ENCODE assay signal across 8 cellular contexts in genomic region chr6:3118353-3119039, GRCh38. TPM values are rescaled to one million over a fixed set of nuclear protein-coding genes. Genes with fewer than 3 reads are reported as not detected.
A peak's percentile ranks its signal among the peaks of the same experiment; 100 is the strongest.
DNase-seq lines count a peak whose midpoint lies in the region; ATAC-seq and TF ChIP-seq lines count a peak whose summit lies in the region.

Gene BPHL (plus strand): TSS chr6:3118711. CDS start chr6:3118741, 30 bp downstream.

- peak within 1 kb of the TSS; percentile 83 for H2AFZ ChIP-seq in SK-N-SH (ENCODE audit: low read depth)

- H3K27ac Mint-ChIP-seq in activated naive CD8-positive, alpha-beta T cell: peak within 1 kb of the TSS; percentile 88

- no peak for TF ChIP-seq EP300 in SK-N-SH (IDR thresholded peaks at IDR 0.05; ENCODE audit: borderline replicate concordance in 1 of 2, low read depth in 1 of 2, low read length in 1 of 2)

- H3K4me2 ChIP-seq in SK-N-SH: peak within 1 kb of the TSS; percentile 93

- H3K79me2 ChIP-seq in SK-N-SH (ENCODE audit: insufficient read depth): peaks cover 11% of the 10 kb centered on the region

- H4K20me1 ChIP-seq in SK-N-SH (ENCODE audit: insufficient read depth): no peaks in the 10 kb centered on the region

- no peak for TF ChIP-seq RAD21 in SK-N-SH (IDR thresholded peaks at IDR 0.05; ENCODE audit: low read length)

- H3K4me1 ChIP-seq in SK-N-SH (ENCODE audit: control insufficient read depth in 1 of 2, insufficient read depth in 2 of 2, low read depth in 1 of 2, low read length in 1 of 2): peaks cover 11 to 16% of the 10 kb centered on the region in 2 experiments; a peak in 2 of 4 replicates

- peaks cover 3 to 17% of the 10 kb centered on the region in 2 experiments for H3K36me3 ChIP-seq in SK-N-SH (replicated peaks in 1 of 2; ENCODE audit: control insufficient read depth in 1 of 2, insufficient read depth in 2 of 2, low read length in 1 of 2)

- H3K4me1 Mint-ChIP-seq in activated naive CD8-positive, alpha-beta T cell (ENCODE audit: low read depth): peaks cover 17% of the 10 kb centered on the region

- H3K9me2 ChIP-seq in SK-N-SH: no peaks in the 10 kb centered on the region

- no peaks in the 10 kb centered on the region for H3K9me3 Mint-ChIP-seq in activated naive CD8-positive, alpha-beta T cell (ENCODE audit: low read depth)

- H3K9ac ChIP-seq in SK-N-SH: peak within 1 kb of the TSS; percentile 90

- DNase-seq in GM10248 (ENCODE audit: extremely low spot score) (peak; percentile 100), NCI-H1092 (lab: John Stamatoyannopoulos, UW) (peak; percentile 61), SK-N-SH (peak; percentile 100), glomerular visceral epithelial cell (ENCODE audit: extremely low spot score) (peak; percentile 96), omental fat pad (ENCODE audit: low spot score) (peak; percentile 96)

- peak within 1 kb of the TSS; percentile 84 for H3K4me3 Mint-ChIP-seq in activated naive CD8-positive, alpha-beta T cell

- H3K27me3 Mint-ChIP-seq in activated naive CD8-positive, alpha-beta T cell: no peaks in the 10 kb centered on the region

- ATAC-seq in HG02610 (IDR thresholded peaks at IDR 0.05; ENCODE audit: unreplicated experiment) (peak; percentile 87), omental fat pad (ENCODE audit: low FRiP score) (peak; percentile 100)

- peak within 1 kb of the TSS; percentile 95 to 96 for H3K27ac ChIP-seq in SK-N-SH (ENCODE audit: low read depth in 2 of 2, low read length in 1 of 2)
- H3K27ac ChIP-seq in temporal lobe (ENCODE audit: low read depth, low read length): peak within 1 kb of the TSS; percentile 79

- WGBS in SK-N-SH (ENCODE audit: low lambda C conversion rate): 0% methylated on average over 17 of the region's 89 CpGs

- H3K9me3 ChIP-seq in SK-N-SH: no peaks in the 10 kb centered on the region

- TF ChIP-seq CTCF in GM10248 (IDR thresholded peaks at IDR 0.05; ENCODE audit: control extremely low read depth, extremely low read depth, low read depth, missing control alignments) (no peak), SK-N-SH (IDR thresholded peaks at IDR 0.05) (no peak), omental fat pad (IDR thresholded peaks at IDR 0.05) (no peak)

- H3K27me3 ChIP-seq in SK-N-SH (ENCODE audit: insufficient read depth): no peaks in the 10 kb centered on the region

- POLR2A ChIA-PET in GM10248 (lab: Yijun Ruan, JAX) (interaction anchor here (0.6 to 1.0 kb wide), 2 partner anchors 55 to 909 kb away, joined by 4 to 5 read pairs; no protein-coding TSS in a partner anchor), SK-N-SH (lab: Yijun Ruan, JAX) (interaction anchor here (1.3 to 2.1 kb wide), 2 partner anchors 108 to 111 kb away, joined by 3 to 12 read pairs; no protein-coding TSS in a partner anchor)

- H3F3A ChIP-seq in SK-N-SH (replicated peaks; ENCODE audit: insufficient read depth): peaks cover 13% of the 10 kb centered on the region

- CTCF ChIA-PET in GM10248 (lab: Yijun Ruan, JAX) (interaction anchor here (0.6 to 1.5 kb wide), 3 partner anchors 9 to 55 kb away, joined by 3 to 5 read pairs (median 3); no protein-coding TSS in a partner anchor), SK-N-SH (lab: Yijun Ruan, JAX) (interaction anchor here (4.4 kb wide), 1 partner anchor 132 kb away, joined by 32 read pairs; no protein-coding TSS in a partner anchor)

- peak within 1 kb of the TSS; percentile 84 to 87 for H3K4me3 ChIP-seq in SK-N-SH (ENCODE audit: low read depth in 2 of 2, low read length in 1 of 2)

- H3K36me3 Mint-ChIP-seq in activated naive CD8-positive, alpha-beta T cell: no peaks in the 10 kb centered on the region

TF ChIP-seq in SK-N-SH, 30 proteins besides CTCF, POLR2A, EP300 and RAD21:
- TF ChIP-seq YY1 (IDR thresholded peaks at IDR 0.05; ENCODE audit: low read depth) (peak; percentile 71), ELF1 (IDR thresholded peaks at IDR 0.05) (no peak), POLR2AphosphoS5 (IDR thresholded peaks at IDR 0.05; ENCODE audit: low read depth, low read length) (peak; percentile 80), MAX (IDR thresholded peaks at IDR 0.05; ENCODE audit: low read depth) (peak; percentile 48; the same call in 1 of the 2 replicates), CHD2 (IDR thresholded peaks at IDR 0.05; ENCODE audit: low read length, partially characterized antibody) (peak; percentile 39), MXI1 (IDR thresholded peaks at IDR 0.05; ENCODE audit: low read depth, low read length) (peak; percentile 74), FOXJ3 (CRISPR knock-in tag; IDR thresholded peaks at IDR 0.05) (no peak), NRF1 (IDR thresholded peaks at IDR 0.05; ENCODE audit: low read depth, low read length) (peak; percentile 73)

RNA-seq across cellular contexts. Expression of gene BPHL, which starts in this region (rescaled TPM):
- 21.7 and 25.6 TPM in 2 replicates for polyA plus RNA-seq in SK-N-SH (2012; rRNA removed)
- 19.1 and 21.3 TPM in 2 replicates for polyA plus RNA-seq in SK-N-SH (2012; cell fraction: cytosol; rRNA removed)
- 36.9 and 52.4 TPM in 2 replicates for polyA plus RNA-seq in SK-N-SH (2012; cell fraction: nucleus; rRNA removed)
- total RNA-seq in omental fat pad (10 to 100 TPM; 13.5 to 41.5 (median 20.9) TPM), temporal lobe (19.2 TPM)

Comparison
In these comparisons a context has a peak if more than half of its experiments do, and no peak if none do; other contexts are left out.
1. Peak in every context shown above with its lines: DNase-seq, ATAC-seq, H3K4me3 ChIP-seq and H3K27ac ChIP-seq.